Comparison of ENCODE assay signal across 17 cellular contexts in the genomic region with DNA sequence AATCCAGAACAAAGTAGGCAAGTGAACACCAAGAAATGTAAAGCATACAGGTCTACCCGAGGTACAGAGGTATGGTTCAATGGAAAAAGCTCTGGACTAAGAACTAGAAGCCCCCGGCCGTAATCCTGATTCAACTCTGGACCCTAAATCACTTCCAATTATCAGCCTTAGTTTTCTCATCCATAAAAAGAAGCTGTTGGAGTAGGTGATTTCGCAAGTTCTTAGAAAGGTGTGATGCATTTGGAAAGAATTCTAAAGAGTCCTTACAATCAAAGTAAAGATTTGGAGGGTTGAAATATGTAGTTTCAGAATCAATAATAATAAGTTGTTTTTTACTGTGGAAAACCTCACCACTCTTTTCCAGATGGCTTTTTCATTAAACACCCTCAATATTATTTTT.
A peak's percentile ranks its signal among the peaks of the same experiment; 100 is the strongest.
DNase-seq lines count a peak whose midpoint lies in the region; ATAC-seq and TF ChIP-seq lines count a peak whose summit lies in the region.
"Had no signal": no experiment of that assay in that cellular context is flagged by ENCODE, and none has a peak within 500 bp of the region (broad histone marks: within the 10 kb centered on the region; RNA-seq: fewer than 3 reads in every experiment).

No MANE protein-coding gene starts in this region.

- H3K9me3 ChIP-seq in breast epithelium (no peaks in the 10 kb centered on the region), HCT116 (ENCODE audit: control insufficient read depth in 1 of 2, insufficient read depth in 1 of 2, low read depth in 1 of 2, low read length in 2 of 2) (no peaks in the 10 kb centered on the region)
- H3K9me3 ChIP-seq: BE2C, Caco-2 had no signal

- RAD21 ChIA-PET in HCT116 (lab: Charles Lee; ENCODE audit: low non-redundant PET in 1 of 2, low total read pairs in 2 of 2, uncharacterized antibody in 2 of 2, unreplicated experiment in 2 of 2) = no interaction called here

- H3K27ac ChIP-seq in breast epithelium (no peak overlapping the region), HCT116 (ENCODE audit: low read depth, low read length) (no peak overlapping the region)
- H3K27ac ChIP-seq: A549 had no signal

- H3K4me2 ChIP-seq in HCT116 (ENCODE audit: low read length) = no peak overlapping the region
- H3K4me2 ChIP-seq: A549 had no signal

- no peak for TF ChIP-seq CTCF in MCF 10A (IDR thresholded peaks at IDR 0.05; ENCODE audit: unreplicated experiment)
- no peak for TF ChIP-seq CTCF in breast epithelium (IDR thresholded peaks at IDR 0.05)
- TF ChIP-seq CTCF in HCT116 (IDR thresholded peaks at IDR 0.05 in 2 of 3, conservative IDR thresholded peaks at IDR 0.05 in 1 of 3; ENCODE audit: borderline replicate concordance in 1 of 3, insufficient read depth in 1 of 3, low read depth in 2 of 3, low read length in 2 of 3) = no peak
- TF ChIP-seq CTCF in epithelial cell of esophagus (IDR thresholded peaks at IDR 0.05; ENCODE audit: insufficient read depth, low read depth, low read length, missing control alignments) = no peak

- no peaks in the 10 kb centered on the region for H3K36me3 Mint-ChIP-seq in MCF 10A (ENCODE audit: insufficient read depth, unreplicated experiment)
- H3K36me3 Mint-ChIP-seq: CD14-positive monocyte had no signal

- CTCF ChIA-PET in MCF 10A (lab: Yijun Ruan, JAX) = no interaction called here
- CTCF ChIA-PET in HCT116 (lab: Charles Lee) = no interaction called here

- H3K9me3 Mint-ChIP-seq in MCF 10A (ENCODE audit: unreplicated experiment) = peaks cover 27% of the 10 kb centered on the region

- BruUV-seq in MCF 10A (replicated peaks; lab: Mats Ljungman, UMichigan) = no TSS peak
- no TSS peak for BruUV-seq in HCT116 (replicated peaks; lab: Mats Ljungman, UMichigan)

- H4K20me1 ChIP-seq in HCT116 (ENCODE audit: insufficient read depth) = no peaks in the 10 kb centered on the region

- no peak for TF ChIP-seq POLR2A in breast epithelium (IDR thresholded peaks at IDR 0.05)
- no peak for TF ChIP-seq POLR2A in HCT116 (IDR thresholded peaks at IDR 0.05; ENCODE audit: borderline replicate concordance, extremely low read depth, insufficient read depth, insufficient read length)

- H3K4me3 ChIP-seq in breast epithelium = no peak overlapping the region
- no peak overlapping the region for H3K4me3 ChIP-seq in HCT116 (replicated peaks in 1 of 2; ENCODE audit: low read depth in 1 of 2, low read length in 2 of 2)
- no peak overlapping the region for H3K4me3 ChIP-seq in epithelial cell of esophagus (ENCODE audit: low read length)
- H3K4me3 ChIP-seq: A549 had no signal

- no peak overlapping the region for H3K27ac Mint-ChIP-seq in MCF 10A (ENCODE audit: low read depth, unreplicated experiment)
- H3K27ac Mint-ChIP-seq: H9 had no signal

- H3K79me2 ChIP-seq in HCT116 (ENCODE audit: insufficient read depth, low read length) = no peaks in the 10 kb centered on the region

- no peak for TF ChIP-seq RAD21 in HCT116 (IDR thresholded peaks at IDR 0.05; ENCODE audit: low read depth)

- H2AFZ ChIP-seq in HCT116 (ENCODE audit: low read depth, low read length, poor library complexity, severe bottlenecking) = no peak overlapping the region

- POLR2A ChIA-PET in MCF 10A (lab: Yijun Ruan, JAX) = no interaction called here
- POLR2A ChIA-PET in HCT116 (lab: Charles Lee) = no interaction called here

- ATAC-seq in HCT116 = no peak
- no peak for ATAC-seq in left ventricle myocardium superior
- ATAC-seq: A549 had no signal

- no peaks in the 10 kb centered on the region for H3K4me1 ChIP-seq in breast epithelium
- no peaks in the 10 kb centered on the region for H3K4me1 ChIP-seq in HCT116 (ENCODE audit: control insufficient read depth in 1 of 2, insufficient read depth in 2 of 2, low read length in 2 of 2)
- H3K4me1 ChIP-seq: A549, BE2C, Caco-2 had no signal

- H3K27me3 ChIP-seq in breast epithelium = no peaks in the 10 kb centered on the region
- H3K27me3 ChIP-seq in HCT116 (ENCODE audit: insufficient read depth, low read length) = no peaks in the 10 kb centered on the region
- H3K27me3 ChIP-seq: BE2C had no signal

- no peak overlapping the region for H3K4me3 Mint-ChIP-seq in MCF 10A (ENCODE audit: unreplicated experiment)
- H3K4me3 Mint-ChIP-seq: CD14-positive monocyte; CD8-positive, alpha-beta memory T cell; H9 had no signal

- intact Hi-C loops in MCF 10A (cut with micrococcal nuclease) = no loop called here
- intact Hi-C loops in breast epithelium (cut with DNase I; ENCODE audit: low total_unique reads) = no loop called here
- intact Hi-C loops in HCT116 (cut with micrococcal nuclease) = no loop called here
- intact Hi-C loops in left ventricle myocardium superior (cut with micrococcal nuclease) = no loop called here

- H3K4me1 Mint-ChIP-seq in MCF 10A (ENCODE audit: insufficient read depth, unreplicated experiment) = no peaks in the 10 kb centered on the region
- H3K4me1 Mint-ChIP-seq: CD8-positive, alpha-beta memory T cell had no signal

- no peak overlapping the region for H3K9ac ChIP-seq in HCT116 (ENCODE audit: low read length)

- H3K27me3 Mint-ChIP-seq in MCF 10A (ENCODE audit: insufficient read depth, unreplicated experiment) = no peaks in the 10 kb centered on the region

- no peaks in the 10 kb centered on the region for H3K9me2 ChIP-seq in HCT116 (ENCODE audit: insufficient read depth)

- H3K36me3 ChIP-seq in breast epithelium (no peaks in the 10 kb centered on the region), HCT116 (ENCODE audit: control insufficient read depth in 1 of 2, insufficient read depth in 2 of 2, low read length in 2 of 2) (no peaks in the 10 kb centered on the region)
- H3K36me3 ChIP-seq: BE2C had no signal

- peak; percentile 5 for DNase-seq in MCF 10A (ENCODE audit: unreplicated experiment)
- DNase-seq in breast epithelium (ENCODE audit: low spot score in 2 of 2) = no peak
- DNase-seq in HCT116 (ENCODE audit: low read depth, low spot score) = no peak
- DNase-seq in NCI-H345 treated with DMSO at 0.1 percent for 48 hours (lab: John Stamatoyannopoulos, UW; ENCODE audit: unreplicated experiment) = peak; percentile 46
- DNase-seq in epithelial cell of esophagus (ENCODE audit: low read depth) = peak; percentile 1
- DNase-seq in left ventricle myocardium superior = no peak
- DNase-seq in putamen (ENCODE audit: low spot score) = no peak
- no peak for DNase-seq in HPDE6-E6E7 (ENCODE audit: extremely low spot score)
- DNase-seq: BE2C; Caco-2; CD8-positive, alpha-beta memory T cell; DND-41; GDM1; GOT3; H9 had no signal

TF ChIP-seq in HCT116, 20 proteins besides CTCF, POLR2A, EP300 and RAD21:
- TF ChIP-seq ATF3 (IDR thresholded peaks at IDR 0.05) = no peak
- peak; percentile 36; the same call in 1 of the 2 replicates for TF ChIP-seq CEBPB (IDR thresholded peaks at IDR 0.05; ENCODE audit: low read depth)

Comparison
In these comparisons a context has a peak if more than half of its experiments do, and no peak if none do; other contexts are left out.
1. DNase-seq: peak in MCF 10A (single experiment), NCI-H345 treated with DMSO at 0.1 percent for 48 hours (single experiment) and epithelial cell of esophagus (single experiment); none in breast epithelium (0 of 2), HCT116 (single experiment), left ventricle myocardium superior (single experiment), putamen (single experiment) and HPDE6-E6E7 (single experiment).